Comparison of ENCODE assay signal across 8 cellular contexts in the genomic region with DNA sequence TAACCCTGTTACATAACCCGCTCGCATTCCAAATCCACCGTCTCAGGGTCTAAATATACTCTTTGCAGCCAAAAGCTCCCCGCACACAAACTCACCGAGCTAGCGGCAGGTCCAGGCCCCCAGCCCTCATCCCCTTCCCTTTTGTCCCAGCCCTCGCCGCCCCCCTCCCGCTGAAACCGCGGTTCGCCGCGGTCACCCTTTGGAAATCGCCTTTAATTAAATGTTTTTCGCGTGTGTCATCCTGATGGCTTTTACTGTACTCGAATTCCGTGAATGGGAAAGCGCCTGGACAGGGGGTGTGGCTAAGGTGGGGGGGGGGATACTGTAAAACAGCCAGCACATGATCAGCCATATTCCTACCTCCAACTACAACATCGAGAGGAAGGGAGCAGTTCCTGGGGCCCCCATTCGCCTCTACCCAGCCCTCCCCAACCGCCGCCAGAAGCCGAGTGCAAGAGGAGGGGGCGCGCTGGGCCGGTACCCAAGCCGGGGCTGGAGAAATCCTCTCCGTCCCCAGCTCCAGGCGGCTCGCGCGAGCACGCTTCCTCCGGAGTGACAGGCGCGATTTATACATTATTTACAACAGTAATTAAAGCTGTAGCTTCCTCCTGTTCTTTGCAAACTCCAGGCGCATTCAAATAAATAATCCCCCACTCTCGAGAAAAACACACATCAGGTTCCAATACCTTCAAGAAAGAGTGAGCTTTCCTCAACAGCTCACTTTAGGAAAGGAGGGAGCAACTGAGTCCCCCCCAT. TPM values are rescaled to one million over a fixed set of nuclear protein-coding genes. Genes with fewer than 3 reads are reported as not detected.
DNase-seq lines count a peak whose midpoint lies in the region; ATAC-seq, FAIRE-seq and TF ChIP-seq lines count a peak whose summit lies in the region.

No MANE protein-coding gene starts in this region.

- peak; percentile 65 to 71 (median 70) for ATAC-seq in pancreas
- ATAC-seq in GM18498 (IDR thresholded peaks at IDR 0.05; ENCODE audit: unreplicated experiment): no peak
- no peak for ATAC-seq in GM21381 (IDR thresholded peaks at IDR 0.05; ENCODE audit: unreplicated experiment)

- H3K4me1 ChIP-seq in pancreas: no peaks in the 10 kb centered on the region

- no peak for FAIRE-seq in H54 (lab: Jason Lieb, UNC)
- no peak for FAIRE-seq in pancreas (lab: Jason Lieb, UNC)

- intact Hi-C loops in head of caudate nucleus (cut with DNase I) (no loop called here), pancreas (cut with DNase I) (no loop called here)

- peak; percentile 81 for DNase-seq in AG08395 (ENCODE audit: low spot score)
- DNase-seq in H54 (ENCODE audit: insufficient read length, low spot score): peak; percentile 31
- DNase-seq in head of caudate nucleus: peak in 34 of 42 donors; percentile 7 to 56 (median 31)
- DNase-seq in pancreas: peak; percentile 9 to 61 (median 30)
- DNase-seq in activated CD4-positive, alpha-beta T cell treated with anti-CD3 and anti-CD28 coated beads for 4 hours: no peak

- peak overlapping the region; percentile 72; the same call in 1 of the 2 replicates for H3K27ac ChIP-seq in VCaP
- no peak overlapping the region for H3K27ac ChIP-seq in pancreas

- no peaks in the 10 kb centered on the region for H3K36me3 ChIP-seq in pancreas

- TF ChIP-seq POLR2A in H54 (IDR thresholded peaks at IDR 0.05; ENCODE audit: low read depth, low read length): no peak

- peak overlapping the region; percentile 37 to 63 (median 46) for H3K4me3 ChIP-seq in pancreas

- TF ChIP-seq CTCF in VCaP (conservative IDR thresholded peaks at IDR 0.05) (no peak), pancreas (IDR thresholded peaks at IDR 0.05) (no peak)

- 0 to 1% methylated on average over 40 of the region's 40 CpGs for WGBS in pancreas, 2 donors

- no peaks in the 10 kb centered on the region for H3K27me3 ChIP-seq in pancreas

- no peaks in the 10 kb centered on the region for H3K9me3 ChIP-seq in pancreas

RNA-seq across cellular contexts. Expression of gene RORA, which starts 1.7 kb away (rescaled TPM):
- total RNA-seq in pancreas: 10 to 100 TPM; 14.7 to 23.4 (median 17.7) TPM
- 1 to 10 TPM; 5.0 to 7.5 TPM for polyA plus RNA-seq in pancreas

Comparison
In these comparisons a context has a peak if more than half of its experiments do, and no peak if none do; other contexts are left out.
1. DNase-seq: peak in AG08395 (single experiment), H54 (single experiment), head of caudate nucleus (34 of 42) and pancreas (6 of 6); none in activated CD4-positive, alpha-beta T cell treated with anti-CD3 and anti-CD28 coated beads for 4 hours (0 of 2).
2. ATAC-seq: peak in pancreas (4 of 4); none in GM18498 (single experiment) and GM21381 (single experiment).